21 cellular contexts compared by ENCODE assay signal in the genomic region with DNA sequence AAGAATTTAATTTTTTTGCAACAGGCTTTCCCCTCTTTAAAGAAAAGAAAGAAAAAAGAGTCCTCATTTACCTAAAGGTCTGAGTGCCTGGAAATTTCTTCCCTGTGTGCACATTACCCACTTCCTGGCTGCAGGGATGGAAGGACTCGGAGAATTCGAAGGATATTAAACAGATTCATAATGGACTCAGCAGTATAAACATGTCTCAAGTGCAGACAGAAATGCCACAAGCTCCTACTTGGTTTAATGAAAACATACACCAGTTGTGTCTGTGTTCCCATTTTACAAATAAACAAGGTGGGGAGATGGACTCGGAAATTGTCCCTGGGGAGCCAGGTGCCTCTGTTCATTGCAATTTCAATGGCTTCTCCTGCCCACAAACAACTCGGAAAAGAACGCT. TPM values are rescaled to one million over a fixed set of nuclear protein-coding genes. Genes with fewer than 3 reads are reported as not detected.
"Had no signal": no experiment of that assay in that cellular context is flagged by ENCODE, and none has a peak within 500 bp of the region (broad histone marks: within the 10 kb centered on the region; RNA-seq: fewer than 3 reads in every experiment).

No MANE protein-coding gene starts in this region.

- H2AFZ ChIP-seq: neural progenitor cell had no signal

- H3K27ac Mint-ChIP-seq: natural killer cell, neural progenitor cell, progenitor cell of endocrine pancreas had no signal

- H3K4me2 ChIP-seq: neural progenitor cell had no signal

- H3K36me3 Mint-ChIP-seq: natural killer cell, neural progenitor cell had no signal

- H3K9me3 ChIP-seq: heart left ventricle, mucosa of descending colon, pancreas, stomach, thoracic aorta, transverse colon, uterus had no signal

- H3K4me1 Mint-ChIP-seq: natural killer cell had no signal

- DNase-seq: cortex of kidney; effector CD8-positive, alpha-beta T cell; foreskin melanocyte; heart left ventricle; mucosa of descending colon; natural killer cell; occipital lobe; pancreas; right cardiac atrium; small intestine; stimulated activated CD4-positive, alpha-beta T cell treated with anti-CD3 and anti-CD28 coated beads, Interleukin-12 subunit alpha, Interleukin-12 subunit beta, amount 100 ng/mL, for 4 hours; stimulated activated naive CD4-positive, alpha-beta T cell; stomach; transverse colon; uterus had no signal

- H3K4me3 Mint-ChIP-seq: natural killer cell, neural progenitor cell had no signal

- H3K4me1 ChIP-seq: neural progenitor cell, pancreas, uterus had no signal

- H3K27ac ChIP-seq: heart left ventricle, neural progenitor cell, pancreas, thoracic aorta, transverse colon, uterus had no signal

- H3K36me3 ChIP-seq: heart left ventricle, neural progenitor cell, pancreas, stomach, thoracic aorta, transverse colon, uterus had no signal

- H3K9ac ChIP-seq: neural progenitor cell had no signal

- H3K27me3 ChIP-seq: dorsolateral prefrontal cortex, heart left ventricle, neural progenitor cell, pancreas, stomach, transverse colon, uterus had no signal

- H3K4me3 ChIP-seq: dorsolateral prefrontal cortex, heart left ventricle, mucosa of descending colon, neural progenitor cell, pancreas, stomach, thoracic aorta, transverse colon, uterus had no signal

- H3K9me3 Mint-ChIP-seq: natural killer cell had no signal

- ATAC-seq: heart left ventricle, left lobe of liver, mucosa of descending colon, natural killer cell, pancreas, right cardiac atrium had no signal

RNA-seq across cellular contexts. Expression of gene MEOX1, which starts 47.2 kb away (rescaled TPM):
- total RNA-seq: dorsolateral prefrontal cortex, left lobe of liver, mammary epithelial cell, occipital lobe had no signal
- polyA plus RNA-seq: mammary epithelial cell had no signal
